ENCODE assay signal across 8 cellular contexts in the genomic region with DNA sequence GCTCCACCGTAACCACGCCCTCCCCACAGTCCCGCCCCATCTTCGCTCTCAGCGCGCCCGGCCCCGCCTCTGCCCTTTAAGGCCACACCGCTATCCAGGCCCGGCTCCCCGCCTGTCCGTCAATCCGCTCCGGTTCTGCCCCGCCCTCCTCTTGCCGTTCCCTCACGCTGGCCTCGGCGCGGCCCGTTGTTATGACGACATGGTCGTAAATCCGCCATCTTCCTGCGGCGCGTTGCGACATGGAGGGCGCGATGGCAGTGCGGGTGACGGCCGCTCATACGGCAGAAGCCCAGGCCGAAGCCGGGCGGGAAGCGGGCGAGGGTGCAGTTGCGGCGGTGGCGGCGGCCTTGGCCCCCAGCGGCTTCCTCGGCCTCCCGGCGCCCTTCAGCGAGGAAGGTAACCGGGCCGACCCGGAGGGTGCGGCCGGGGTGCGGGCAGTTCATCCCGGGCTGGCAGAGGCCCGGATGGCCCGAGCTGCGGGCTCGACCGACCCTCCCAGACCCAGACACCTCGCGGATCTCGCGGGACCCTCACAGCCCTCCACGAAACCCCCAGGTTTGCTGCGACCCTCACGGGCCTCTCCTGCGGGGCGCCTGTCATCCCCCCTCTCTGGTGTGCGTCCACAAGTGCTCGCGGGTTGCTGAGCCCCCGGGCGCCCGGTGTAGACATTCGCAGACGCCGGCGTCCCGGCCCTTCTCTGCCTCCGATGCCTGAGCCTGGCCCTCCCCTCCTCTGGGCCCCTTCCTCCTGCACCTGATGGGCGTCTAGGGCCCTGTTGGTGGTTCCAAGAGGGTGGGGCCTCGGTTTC. TPM values are rescaled to one million over a fixed set of nuclear protein-coding genes. Genes with fewer than 3 reads are reported as not detected.
DNase-seq lines count a peak whose midpoint lies in the region; ATAC-seq and TF ChIP-seq lines count a peak whose summit lies in the region.

Gene E4F1, plus strand, starts transcription at position 217 of the 808 bp plus-strand sequence. Its CDS starts 23 bp downstream, at position 240.

- in situ Hi-C loops in GM23248 (cut with MboI), result no loop called here

- H3K27ac ChIP-seq in DND-41 (ENCODE audit: low read length), result peak within 1 kb of the TSS; percentile 70
- peak within 1 kb of the TSS; percentile 51 for H3K27ac ChIP-seq in GM23248
- peak within 1 kb of the TSS; percentile 81 for H3K27ac ChIP-seq in naive thymus-derived CD4-positive, alpha-beta T cell (ENCODE audit: low read depth, low read length)

- peak within 1 kb of the TSS; percentile 45 to 92 (median 86) for H3K27ac Mint-ChIP-seq in naive thymus-derived CD4-positive, alpha-beta T cell
- H3K27ac Mint-ChIP-seq in stimulated activated naive B cell treated with anti-CD40 and anti-IgM and Interleukin-4, amounts not matched to agents 10 μg/mL and 1 μg/mL and 100 μg/mL, for 72 hours, result peak within 1 kb of the TSS; percentile 89

- no peak for TF ChIP-seq CTCF in DND-41 (IDR thresholded peaks at IDR 0.05; ENCODE audit: borderline replicate concordance, extremely low read depth, low read length, poor library complexity, severe bottlenecking)

- H4K20me1 ChIP-seq in DND-41 (ENCODE audit: insufficient read depth, low read length) (peaks cover 25% of the 10 kb centered on the region; the same call in 1 of the 2 replicates), GM23248 (ENCODE audit: insufficient read depth) (no peaks in the 10 kb centered on the region)

- no peaks in the 10 kb centered on the region for H3F3A ChIP-seq in GM23248 (ENCODE audit: insufficient read depth)

- peak; percentile 100 for DNase-seq in DND-41
- peak; percentile 100 for DNase-seq in GM23248
- DNase-seq in Kasumi-1 (lab: John Stamatoyannopoulos, UW), result peak; percentile 90
- DNase-seq in RPMI8226, result peak; percentile 100
- peak; percentile 98 to 99 for DNase-seq in activated T-helper 1 cell treated with anti-CD3 and anti-CD28 coated beads, Interleukin-2, amount 50 U/mL, for 16 hours (ENCODE audit: low read depth in 1 of 2, low spot score in 1 of 2)
- DNase-seq in fibroblast of gingiva (ENCODE audit: low read depth), result peak; percentile 100
- DNase-seq in naive thymus-derived CD4-positive, alpha-beta T cell, result peak; percentile 91 to 99 (median 97)
- DNase-seq in stimulated activated naive B cell treated with anti-CD40 and anti-IgM and Interleukin-4, amounts not matched to agents 10 μg/mL and 1 μg/mL and 100 μg/mL, for 72 hours, result peak; percentile 99

- H3K27me3 Mint-ChIP-seq in naive thymus-derived CD4-positive, alpha-beta T cell, result peaks cover 0 to 3% (median 0%) of the 10 kb centered on the region in 5 donors
- no peaks in the 10 kb centered on the region for H3K27me3 Mint-ChIP-seq in stimulated activated naive B cell treated with anti-CD40 and anti-IgM and Interleukin-4, amounts not matched to agents 10 μg/mL and 1 μg/mL and 100 μg/mL, for 72 hours

- 0 to 1% methylated on average over 65 to 83 of the region's 83 CpGs for WGBS in GM23248 (ENCODE audit: low coverage in 1 of 2, low lambda C conversion rate in 2 of 2, missing lambda C conversion rate in 2 of 2), 2 experiments

- peaks cover 0 to 25% (median 19%) of the 10 kb centered on the region in 7 donors for H3K4me1 Mint-ChIP-seq in naive thymus-derived CD4-positive, alpha-beta T cell
- H3K4me1 Mint-ChIP-seq in stimulated activated naive B cell treated with anti-CD40 and anti-IgM and Interleukin-4, amounts not matched to agents 10 μg/mL and 1 μg/mL and 100 μg/mL, for 72 hours, result peaks cover 10 to 27% of the 10 kb centered on the region in 2 donors

- peak within 1 kb of the TSS; percentile 58 to 75; a peak in 3 of 4 replicates for H3K4me3 ChIP-seq in DND-41 (ENCODE audit: low read depth in 1 of 2, low read length in 2 of 2)
- peak within 1 kb of the TSS; percentile 83 for H3K4me3 ChIP-seq in GM23248
- peak within 1 kb of the TSS; percentile 81 for H3K4me3 ChIP-seq in naive thymus-derived CD4-positive, alpha-beta T cell (ENCODE audit: low read length)

- peak; percentile 93 for ATAC-seq in DND-41 (ENCODE audit: insufficient read depth, low read depth)
- peak; percentile 99 for ATAC-seq in naive thymus-derived CD4-positive, alpha-beta T cell
- peak; percentile 98 for ATAC-seq in stimulated activated naive B cell treated with anti-CD40 and anti-IgM and Interleukin-4, amounts not matched to agents 10 μg/mL and 1 μg/mL and 100 μg/mL, for 72 hours (replicated peaks)

- H3K27me3 ChIP-seq in DND-41 (ENCODE audit: insufficient read depth, low read length, poor library complexity) (no peaks in the 10 kb centered on the region), GM23248 (replicated peaks; ENCODE audit: insufficient read depth) (no peaks in the 10 kb centered on the region)
- no peaks in the 10 kb centered on the region for H3K27me3 ChIP-seq in naive thymus-derived CD4-positive, alpha-beta T cell (ENCODE audit: control insufficient read depth in 2 of 2, insufficient read depth in 2 of 2, low read length in 2 of 2)

- H3K4me1 ChIP-seq in DND-41 (ENCODE audit: insufficient read depth, low read length) (peaks cover 24% of the 10 kb centered on the region), GM23248 (ENCODE audit: insufficient read depth) (peaks cover 19% of the 10 kb centered on the region)
- H3K4me1 ChIP-seq in naive thymus-derived CD4-positive, alpha-beta T cell (ENCODE audit: control insufficient read depth in 2 of 2, insufficient read depth in 2 of 2, low read length in 2 of 2), result peaks cover 7 to 9% of the 10 kb centered on the region in 2 donors

- H3K4me2 ChIP-seq in DND-41 (ENCODE audit: insufficient read depth, low read length) (peak within 1 kb of the TSS; percentile 78), GM23248 (ENCODE audit: unreplicated experiment) (peak within 1 kb of the TSS; percentile 90)

- intact Hi-C loops in naive thymus-derived CD4-positive, alpha-beta T cell (cut with micrococcal nuclease), result loop anchor here (1.0 to 10.0 kb wide), 14 partner anchors 8 to 309 kb away; partner anchors contain the start of genes CCNF (in 2 of the 2), ECI1 (in 2 of the 2), MLST8 (in 2 of the 2) and RNPS1 (in 2 of the 2)

- H2AFZ ChIP-seq in DND-41 (ENCODE audit: low read depth, low read length) (peak within 1 kb of the TSS; percentile 70), GM23248 (peak within 1 kb of the TSS; percentile 90)

- H3K79me2 ChIP-seq in DND-41 (ENCODE audit: insufficient read depth, low read length) (peaks cover 50% of the 10 kb centered on the region), GM23248 (ENCODE audit: insufficient read depth) (peaks cover 49% of the 10 kb centered on the region)

- peaks cover 20% of the 10 kb centered on the region for H3K36me3 ChIP-seq in DND-41 (ENCODE audit: insufficient read depth, low read length)
- H3K36me3 ChIP-seq in GM23248 (ENCODE audit: low read depth), result no peaks in the 10 kb centered on the region
- peaks cover 0 to 26% (median under 1%) of the 10 kb centered on the region in 3 experiments for H3K36me3 ChIP-seq in naive thymus-derived CD4-positive, alpha-beta T cell (ENCODE audit: control insufficient read depth in 2 of 3, insufficient read depth in 3 of 3, low read length in 3 of 3)

- H3K9ac ChIP-seq in DND-41 (ENCODE audit: low read depth, low read length), result peak within 1 kb of the TSS; percentile 88
- peak within 1 kb of the TSS; percentile 89 for H3K9ac ChIP-seq in GM23248

- POLR2A ChIA-PET in naive thymus-derived CD4-positive, alpha-beta T cell (lab: Charles Lee), result interaction anchor here (0.6 to 1.8 kb wide), 6 partner anchors 9 to 69 kb away, joined by 3 to 12 read pairs (median 4); partner anchors contain the start of genes MLST8, PGP and TRAF7

- H3K36me3 Mint-ChIP-seq in naive thymus-derived CD4-positive, alpha-beta T cell, result peaks cover 0 to 7% (median 0%) of the 10 kb centered on the region in 5 donors
- peaks cover under 1 to 3% of the 10 kb centered on the region in 2 donors for H3K36me3 Mint-ChIP-seq in stimulated activated naive B cell treated with anti-CD40 and anti-IgM and Interleukin-4, amounts not matched to agents 10 μg/mL and 1 μg/mL and 100 μg/mL, for 72 hours

- no peaks in the 10 kb centered on the region for H3K9me3 Mint-ChIP-seq in naive thymus-derived CD4-positive, alpha-beta T cell
- no peaks in the 10 kb centered on the region for H3K9me3 Mint-ChIP-seq in stimulated activated naive B cell treated with anti-CD40 and anti-IgM and Interleukin-4, amounts not matched to agents 10 μg/mL and 1 μg/mL and 100 μg/mL, for 72 hours

- CTCF ChIA-PET in naive thymus-derived CD4-positive, alpha-beta T cell (lab: Charles Lee), result no interaction called here

- no peaks in the 10 kb centered on the region for H3K9me3 ChIP-seq in DND-41 (ENCODE audit: insufficient read depth, low read length, severe bottlenecking)
- no peaks in the 10 kb centered on the region for H3K9me3 ChIP-seq in GM23248 (ENCODE audit: low read depth)
- no peaks in the 10 kb centered on the region for H3K9me3 ChIP-seq in naive thymus-derived CD4-positive, alpha-beta T cell (ENCODE audit: control insufficient read depth in 2 of 3, low read length in 3 of 3)

- H3K4me3 Mint-ChIP-seq in naive thymus-derived CD4-positive, alpha-beta T cell, result peak within 1 kb of the TSS; percentile 79 to 91 (median 88)
- H3K4me3 Mint-ChIP-seq in stimulated activated naive B cell treated with anti-CD40 and anti-IgM and Interleukin-4, amounts not matched to agents 10 μg/mL and 1 μg/mL and 100 μg/mL, for 72 hours, result peak within 1 kb of the TSS; percentile 86 to 91

- no peaks in the 10 kb centered on the region for H3K9me2 ChIP-seq in GM23248 (ENCODE audit: insufficient read depth)

RNA-seq across cellular contexts. Expression of gene E4F1, which starts in this region (rescaled TPM):
- 32.7 and 41.5 TPM in 2 replicates for total RNA-seq in GM23248 (2014; rRNA removed; shearing (Covaris generic))
- polyA plus RNA-seq in GM23248 (2016; fragmentation: Nextera tagmentation; extraction: Ambion mirVana), result 13.5 and 15.5 TPM in 2 replicates
- 10 to 100 TPM; 31.3 to 45.6 (median 36.8) TPM for total RNA-seq in naive thymus-derived CD4-positive, alpha-beta T cell
- polyA plus RNA-seq in naive thymus-derived CD4-positive, alpha-beta T cell, result 10 to 100 TPM; 12.6 to 25.6 TPM

Comparison
In these comparisons a context has a peak if more than half of its experiments do, and no peak if none do; other contexts are left out.
1. Peak in every context shown above with its lines: DNase-seq, ATAC-seq, H3K4me3 ChIP-seq and H3K27ac ChIP-seq.